ENCODE assay signal across 1 cellular context in genomic region chr9:109451311-109452025, GRCh38.
TF ChIP-seq lines count a peak whose summit lies in the region.

No MANE protein-coding gene starts in this region.

TF ChIP-seq in WTC11, 78 proteins besides CTCF, POLR2A, EP300 and RAD21 (continued from another document):
- no peak for TF ChIP-seq EMX1 (CRISPR knock-in tag; IDR thresholded peaks at IDR 0.05)
TF ChIP-seq in WTC11: peak in this region for 0.
